Comparison of ENCODE assay signal across 14 cellular contexts in genomic region chr2:27796991-27797752, GRCh38. TPM values are rescaled to one million over a fixed set of nuclear protein-coding genes. Genes with fewer than 3 reads are reported as not detected.
A peak's percentile ranks its signal among the peaks of the same experiment; 100 is the strongest.
DNase-seq lines count a peak whose midpoint lies in the region; ATAC-seq lines count a peak whose summit lies in the region.
"Had no signal": no experiment of that assay in that cellular context is flagged by ENCODE, and none has a peak within 500 bp of the region (broad histone marks: within the 10 kb centered on the region; RNA-seq: fewer than 3 reads in every experiment).

No MANE protein-coding gene starts in this region.

- no peak overlapping the region for H3K4me3 ChIP-seq in rectal smooth muscle tissue (ENCODE audit: low read length)

- no peak overlapping the region for H3K9ac ChIP-seq in rectal smooth muscle tissue (ENCODE audit: low read length)

- H3K9me3 Mint-ChIP-seq in activated naive CD4-positive, alpha-beta T cell treated with anti-CD3 and anti-CD28 coated beads, Interleukin-2, amount 50 U/mL, for 72 hours, result no peaks in the 10 kb centered on the region

- no peaks in the 10 kb centered on the region for H3K36me3 Mint-ChIP-seq in activated naive CD4-positive, alpha-beta T cell treated with anti-CD3 and anti-CD28 coated beads, Interleukin-2, amount 50 U/mL, for 72 hours

- intact Hi-C loops in left cardiac atrium (cut with DNase I), result loop anchor here in 1 of 2 donors (2.0 kb wide), 1 partner anchor 74 kb away; no protein-coding TSS in a partner anchor

- ATAC-seq in left cardiac atrium, result no peak
- ATAC-seq in activated naive CD4-positive, alpha-beta T cell treated with anti-CD3 and anti-CD28 coated beads, Interleukin-2, amount 50 U/mL, for 72 hours, result no peak
- ATAC-seq in GM21447 (IDR thresholded peaks at IDR 0.05; ENCODE audit: unreplicated experiment), result no peak
- ATAC-seq: Panc1 had no signal

- DNase-seq in Daoy (ENCODE audit: low read depth) (peak; percentile 61), SKM-1 (lab: John Stamatoyannopoulos, UW; ENCODE audit: unreplicated experiment) (peak; percentile 35), left cardiac atrium (peak; percentile 37), foreskin melanocyte (no peak), superior temporal gyrus (ENCODE audit: extremely low spot score) (no peak)
- DNase-seq in activated naive CD4-positive, alpha-beta T cell treated with anti-CD3 and anti-CD28 coated beads, Interleukin-2, amount 50 U/mL, for 72 hours (ENCODE audit: low spot score in 2 of 2), result no peak
- DNase-seq: amygdala; effector CD4-positive, alpha-beta T cell; hippocampal formation; midbrain; NCI-H2227 treated with DMSO at 0.1 percent for 48 hours had no signal

- peak overlapping the region in 1 of 2 donors; percentile 51 for H3K27ac Mint-ChIP-seq in activated naive CD4-positive, alpha-beta T cell treated with anti-CD3 and anti-CD28 coated beads, Interleukin-2, amount 50 U/mL, for 72 hours

- H3K27me3 ChIP-seq in rectal smooth muscle tissue (ENCODE audit: control insufficient read depth, insufficient read depth, low read length), result no peaks in the 10 kb centered on the region

- peak overlapping the region; percentile 80 for H3K27ac ChIP-seq in rectal smooth muscle tissue (ENCODE audit: low read depth, low read length)

- peaks cover 33% of the 10 kb centered on the region for H3K4me1 ChIP-seq in rectal smooth muscle tissue (ENCODE audit: control insufficient read depth, insufficient read depth, low read length)

- H3K36me3 ChIP-seq in rectal smooth muscle tissue (ENCODE audit: control insufficient read depth, insufficient read depth, low read length), result no peaks in the 10 kb centered on the region

RNA-seq across cellular contexts. Expression of gene MRPL33, which starts 25.7 kb away (rescaled TPM):
- total RNA-seq in Daoy (2014; rRNA removed; shearing (Covaris generic)), result 175 and 232 TPM in 2 replicates
- 100 to 1,000 TPM; 198 to 226 TPM for total RNA-seq in left cardiac atrium
- total RNA-seq in activated naive CD4-positive, alpha-beta T cell treated with anti-CD3 and anti-CD28 coated beads, Interleukin-2, amount 50 U/mL, for 72 hours, result 10 to 100 TPM; 61.7 to 70.5 TPM

Comparison
In these comparisons a context has a peak if more than half of its experiments do, and no peak if none do; other contexts are left out.
1. DNase-seq: peak in Daoy (single experiment), SKM-1 (single experiment) and left cardiac atrium (single experiment); none in activated naive CD4-positive, alpha-beta T cell treated with anti-CD3 and anti-CD28 coated beads, Interleukin-2, amount 50 U/mL, for 72 hours (0 of 2), foreskin melanocyte (single experiment) and superior temporal gyrus (single experiment).